In the genomic region with DNA sequence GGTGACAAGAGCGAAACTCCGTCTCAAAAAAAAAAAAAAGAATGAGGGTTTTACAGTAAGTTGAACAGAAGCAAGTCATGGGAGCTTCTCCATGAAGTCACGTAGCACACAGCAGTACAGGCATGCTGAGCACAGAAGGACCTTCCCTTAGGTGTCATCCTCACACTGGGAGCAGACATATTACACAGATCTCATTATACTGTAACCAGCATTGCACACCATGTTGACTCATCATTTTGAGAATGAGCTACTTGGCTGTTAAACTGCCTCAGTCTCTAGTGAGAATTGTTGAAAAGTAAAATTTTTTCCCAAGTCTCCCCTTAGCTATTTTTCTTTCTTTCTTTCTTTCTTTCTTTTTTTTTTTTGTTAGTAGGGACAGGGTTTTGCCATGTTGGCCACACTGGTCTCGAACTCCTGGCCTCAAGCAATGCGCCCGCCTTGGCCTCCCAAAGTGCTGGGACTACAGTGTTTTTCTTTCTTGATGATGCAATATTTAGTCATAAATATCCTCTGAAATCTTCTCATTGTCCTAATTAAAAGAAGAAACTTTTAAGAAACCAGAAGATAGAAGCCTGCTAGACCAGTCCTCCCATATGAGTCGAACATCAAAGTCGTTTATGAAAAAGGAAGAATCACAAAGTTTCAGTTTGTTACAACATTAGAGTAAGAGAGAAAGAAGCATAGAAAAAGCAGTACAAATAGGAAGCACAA, we compare ENCODE assay signal across 10 cellular contexts. TPM values are rescaled to one million over a fixed set of nuclear protein-coding genes. Genes with fewer than 3 reads are reported as not detected.
DNase-seq lines count a peak whose midpoint lies in the region; ATAC-seq and TF ChIP-seq lines count a peak whose summit lies in the region.
"Had no signal": no experiment of that assay in that cellular context is flagged by ENCODE, and none has a peak within 500 bp of the region (broad histone marks: within the 10 kb centered on the region; RNA-seq: fewer than 3 reads in every experiment).

No MANE protein-coding gene starts in this region.

- BruUV-seq in HCT116 (replicated peaks; lab: Mats Ljungman, UMichigan): no TSS peak

- H3K4me3 ChIP-seq in HCT116 (replicated peaks in 1 of 2; ENCODE audit: low read depth in 1 of 2, low read length in 2 of 2) (no peak overlapping the region), fibroblast of villous mesenchyme (ENCODE audit: low read depth, low read length) (no peak overlapping the region)

- no peaks in the 10 kb centered on the region for H3K9me2 ChIP-seq in HCT116 (ENCODE audit: insufficient read depth)

- H3K27me3 ChIP-seq in HCT116 (ENCODE audit: insufficient read depth, low read length): no peaks in the 10 kb centered on the region

- no peak for TF ChIP-seq POLR2A in HCT116 (IDR thresholded peaks at IDR 0.05; ENCODE audit: borderline replicate concordance, extremely low read depth, insufficient read depth, insufficient read length)

- intact Hi-C loops in HCT116 (cut with micrococcal nuclease): no loop called here

- H3K79me2 ChIP-seq in HCT116 (ENCODE audit: insufficient read depth, low read length): no peaks in the 10 kb centered on the region

- H3K9me3 Mint-ChIP-seq in activated naive CD8-positive, alpha-beta T cell (ENCODE audit: low read depth): no peaks in the 10 kb centered on the region

- H3K36me3 ChIP-seq in HCT116 (ENCODE audit: control insufficient read depth in 1 of 2, insufficient read depth in 2 of 2, low read length in 2 of 2): no peaks in the 10 kb centered on the region

- no peak overlapping the region for H3K9ac ChIP-seq in HCT116 (ENCODE audit: low read length)

- TF ChIP-seq CTCF in HCT116 (IDR thresholded peaks at IDR 0.05 in 2 of 3, conservative IDR thresholded peaks at IDR 0.05 in 1 of 3; ENCODE audit: borderline replicate concordance in 1 of 3, insufficient read depth in 1 of 3, low read depth in 2 of 3, low read length in 2 of 3): no peak
- no peak for TF ChIP-seq CTCF in fibroblast of villous mesenchyme (IDR thresholded peaks at IDR 0.05; ENCODE audit: insufficient read depth, low read depth, low read length)

- POLR2A ChIA-PET in HCT116 (lab: Charles Lee): interaction anchor here (0.5 kb wide), 2 partner anchors 16 to 94 kb away, joined by 3 read pairs; no protein-coding TSS in a partner anchor

- peaks cover 39 to 71% of the 10 kb centered on the region in 2 experiments for H3K4me1 ChIP-seq in HCT116 (ENCODE audit: control insufficient read depth in 1 of 2, insufficient read depth in 2 of 2, low read length in 2 of 2)

- H3K4me3 Mint-ChIP-seq in activated naive CD8-positive, alpha-beta T cell: no peak overlapping the region

- peak overlapping the region; percentile 13 for H3K4me2 ChIP-seq in HCT116 (ENCODE audit: low read length)

- H3K27ac ChIP-seq in HCT116 (ENCODE audit: low read depth, low read length): no peak overlapping the region

- H4K20me1 ChIP-seq in HCT116 (ENCODE audit: insufficient read depth): no peaks in the 10 kb centered on the region

- no peak overlapping the region for H2AFZ ChIP-seq in HCT116 (ENCODE audit: low read depth, low read length, poor library complexity, severe bottlenecking)

- no peak for ATAC-seq in HCT116
- ATAC-seq: right cardiac atrium had no signal

- RAD21 ChIA-PET in HCT116 (lab: Charles Lee; ENCODE audit: low non-redundant PET in 1 of 2, low total read pairs in 2 of 2, uncharacterized antibody in 2 of 2, unreplicated experiment in 2 of 2): no interaction called here

- H3K27ac Mint-ChIP-seq in activated naive CD8-positive, alpha-beta T cell: peak overlapping the region; percentile 46

- CTCF ChIA-PET in HCT116 (lab: Charles Lee): no interaction called here

- H3K36me3 Mint-ChIP-seq in activated naive CD8-positive, alpha-beta T cell: peaks cover 3% of the 10 kb centered on the region

- peaks cover 5% of the 10 kb centered on the region for H3K4me1 Mint-ChIP-seq in activated naive CD8-positive, alpha-beta T cell (ENCODE audit: low read depth)

- DNase-seq in ACHN (peak; percentile 57), HCT116 (ENCODE audit: low read depth, low spot score) (no peak), fibroblast of villous mesenchyme (ENCODE audit: low read depth) (peak; percentile 51), NCI-H1930 (lab: John Stamatoyannopoulos, UW) (no peak), NCI-H82 treated with DMSO at 0.1 percent for 48 hours (lab: John Stamatoyannopoulos, UW; ENCODE audit: unreplicated experiment) (no peak), globus pallidus (ENCODE audit: low spot score) (no peak), SW 1271 (lab: John Stamatoyannopoulos, UW) (no peak)
- DNase-seq: midbrain, right cardiac atrium had no signal

- no peaks in the 10 kb centered on the region for H3K9me3 ChIP-seq in HCT116 (ENCODE audit: control insufficient read depth in 1 of 2, insufficient read depth in 1 of 2, low read depth in 1 of 2, low read length in 2 of 2)

- TF ChIP-seq RAD21 in HCT116 (IDR thresholded peaks at IDR 0.05; ENCODE audit: low read depth): no peak

- in situ Hi-C loops in ACHN (cut with HindIII; ENCODE audit: low pct_ligation_motif_present, low pct_unique_long_range_greater_than_20kb, low sequenced_read_pairs): no loop called here

- no peaks in the 10 kb centered on the region for H3K27me3 Mint-ChIP-seq in activated naive CD8-positive, alpha-beta T cell

TF ChIP-seq in HCT116, 20 proteins besides CTCF, POLR2A, EP300 and RAD21:
- TF ChIP-seq SIN3A (IDR thresholded peaks at IDR 0.05; ENCODE audit: low read depth) (no peak), YY1 (IDR thresholded peaks at IDR 0.05; ENCODE audit: extremely low read depth, insufficient replicate concordance, low read depth, low read length) (no peak), SP1 (IDR thresholded peaks at IDR 0.05; ENCODE audit: low read depth) (peak; percentile 33; the same call in 1 of the 2 replicates), CEBPB (IDR thresholded peaks at IDR 0.05; ENCODE audit: low read depth) (peak; percentile 67; the same call in 1 of the 2 replicates), FOSL1 (IDR thresholded peaks at IDR 0.05; ENCODE audit: low read depth) (peak; percentile 52; the same call in 1 of the 2 replicates)

RNA-seq across cellular contexts. Expression of a gene that starts 37.9 kb away (rescaled TPM):
- total RNA-seq in HCT116 (2021; ENCODE audit: unreplicated experiment) (174 TPM), fibroblast of villous mesenchyme (172 and 279 TPM in 2 replicates)
- 51.1 and 53.5 TPM in 2 replicates for polyA plus RNA-seq in HCT116 (2012)

Comparison
In these comparisons a context has a peak if more than half of its experiments do, and no peak if none do; other contexts are left out.
1. DNase-seq: peak in ACHN (single experiment) and fibroblast of villous mesenchyme (single experiment); none in HCT116 (single experiment), NCI-H1930 (0 of 2), NCI-H82 treated with DMSO at 0.1 percent for 48 hours (single experiment), globus pallidus (single experiment) and SW 1271 (0 of 2).